Comparison of ENCODE assay signal across 1 cellular context in genomic region chr11:47566166-47566546, GRCh38.
TF ChIP-seq lines count a peak whose summit lies in the region.

No MANE protein-coding gene starts in this region.

TF ChIP-seq in HepG2, 621 proteins besides CTCF, POLR2A, EP300 and RAD21 (continued from another document):
- TF ChIP-seq MLXIP (CRISPR knock-in tag; IDR thresholded peaks at IDR 0.05; ENCODE audit: borderline replicate concordance) = no peak
- no peak for TF ChIP-seq ZNF781 (CRISPR knock-in tag; IDR thresholded peaks at IDR 0.05; ENCODE audit: borderline replicate concordance, not compliant biosample characterization)
- no peak for TF ChIP-seq ELF1 (CRISPR knock-in tag; IDR thresholded peaks at IDR 0.05)
- no peak for TF ChIP-seq IKZF5 (CRISPR knock-in tag; IDR thresholded peaks at IDR 0.05)
- TF ChIP-seq RERE (CRISPR knock-in tag; IDR thresholded peaks at IDR 0.05; ENCODE audit: low read depth) = no peak
- TF ChIP-seq ZNF263 (CRISPR knock-in tag; IDR thresholded peaks at IDR 0.05) = no peak
- no peak for TF ChIP-seq HNRNPLL (IDR thresholded peaks at IDR 0.05; ENCODE audit: low read depth, low read length, poor library complexity, severe bottlenecking)
- TF ChIP-seq E2F1 (CRISPR knock-in tag; IDR thresholded peaks at IDR 0.05) = no peak
- no peak for TF ChIP-seq ZNF451 (CRISPR knock-in tag; IDR thresholded peaks at IDR 0.05)
- TF ChIP-seq ZNF720 (CRISPR knock-in tag; IDR thresholded peaks at IDR 0.05) = no peak
- TF ChIP-seq SATB2 (CRISPR knock-in tag; IDR thresholded peaks at IDR 0.05) = no peak
- TF ChIP-seq ZNF460 (CRISPR knock-in tag; IDR thresholded peaks at IDR 0.05; ENCODE audit: borderline replicate concordance) = peak; percentile 95
- 0 out of 2 replicates have a peak, but pooled peaks have one; percentile 2 for TF ChIP-seq ZSCAN25 (CRISPR knock-in tag; IDR thresholded peaks at IDR 0.05)
- TF ChIP-seq BCLAF1 (IDR thresholded peaks at IDR 0.05) = no peak
- no peak for TF ChIP-seq GPBP1L1 (CRISPR knock-in tag; IDR thresholded peaks at IDR 0.05)
- TF ChIP-seq ZNF704 (CRISPR knock-in tag; IDR thresholded peaks at IDR 0.05; ENCODE audit: borderline replicate concordance) = no peak
- TF ChIP-seq ZNF766 (CRISPR knock-in tag; IDR thresholded peaks at IDR 0.05; ENCODE audit: borderline replicate concordance) = no peak
- no peak for TF ChIP-seq ZNF577 (CRISPR knock-in tag; IDR thresholded peaks at IDR 0.05; ENCODE audit: borderline replicate concordance, low read depth)
- TF ChIP-seq ZNF883 (CRISPR knock-in tag; IDR thresholded peaks at IDR 0.05; ENCODE audit: not compliant biosample characterization) = peak; percentile 39
- no peak for TF ChIP-seq CEBPG (CRISPR knock-in tag; IDR thresholded peaks at IDR 0.05)
- TF ChIP-seq ARNTL (CRISPR knock-in tag; IDR thresholded peaks at IDR 0.05) = 0 out of 2 replicates have a peak, but pooled peaks have one; percentile 39
- TF ChIP-seq ZFP62 (CRISPR knock-in tag; IDR thresholded peaks at IDR 0.05) = no peak
- no peak for TF ChIP-seq KLF13 (CRISPR knock-in tag; IDR thresholded peaks at IDR 0.05)
- TF ChIP-seq MYNN (CRISPR knock-in tag; IDR thresholded peaks at IDR 0.05; ENCODE audit: low read depth) = no peak
- TF ChIP-seq NFIB (CRISPR knock-in tag; IDR thresholded peaks at IDR 0.05; ENCODE audit: borderline replicate concordance) = no peak
- TF ChIP-seq HMG20B (CRISPR knock-in tag; conservative IDR thresholded peaks at IDR 0.05) = no peak
- TF ChIP-seq RBFOX2 (IDR thresholded peaks at IDR 0.05; ENCODE audit: low read depth, low read length) = no peak
- TF ChIP-seq STAT5B (CRISPR knock-in tag; IDR thresholded peaks at IDR 0.05) = no peak
- no peak for TF ChIP-seq RFXAP (CRISPR knock-in tag; IDR thresholded peaks at IDR 0.05; ENCODE audit: borderline replicate concordance)
- TF ChIP-seq ZNF501 (CRISPR knock-in tag; IDR thresholded peaks at IDR 0.05) = no peak
- TF ChIP-seq ZFYVE20 (CRISPR knock-in tag; IDR thresholded peaks at IDR 0.05; ENCODE audit: borderline replicate concordance, low read depth) = no peak
- no peak for TF ChIP-seq HNF4G (IDR thresholded peaks at IDR 0.05; ENCODE audit: borderline replicate concordance, low read depth, low read length)
- no peak for TF ChIP-seq HNF4G (CRISPR knock-in tag; IDR thresholded peaks at IDR 0.05; ENCODE audit: borderline replicate concordance, low read depth)
- no peak for TF ChIP-seq TGIF2 (CRISPR knock-in tag; IDR thresholded peaks at IDR 0.05)
- no peak for TF ChIP-seq CHCHD3 (CRISPR knock-in tag; IDR thresholded peaks at IDR 0.05)
- TF ChIP-seq ARNT (IDR thresholded peaks at IDR 0.05) = no peak
- no peak for TF ChIP-seq DR1 (CRISPR knock-in tag; IDR thresholded peaks at IDR 0.05)
- no peak for TF ChIP-seq RFX1 (IDR thresholded peaks at IDR 0.05)
- TF ChIP-seq ELK4 (CRISPR knock-in tag; IDR thresholded peaks at IDR 0.05; ENCODE audit: borderline replicate concordance) = no peak
- TF ChIP-seq ETV6 (CRISPR knock-in tag; conservative IDR thresholded peaks at IDR 0.05) = no peak
- no peak for TF ChIP-seq ZNF629 (CRISPR knock-in tag; conservative IDR thresholded peaks at IDR 0.05)
- no peak for TF ChIP-seq PLRG1 (conservative IDR thresholded peaks at IDR 0.05)
- TF ChIP-seq ZFP1 (CRISPR knock-in tag; IDR thresholded peaks at IDR 0.05) = no peak
- TF ChIP-seq SP1 (IDR thresholded peaks at IDR 0.05) = no peak
- no peak for TF ChIP-seq SP1 (CRISPR knock-in tag; IDR thresholded peaks at IDR 0.05)
- no peak for TF ChIP-seq DBP (CRISPR knock-in tag; IDR thresholded peaks at IDR 0.05; ENCODE audit: not compliant biosample characterization)
- TF ChIP-seq IRF1 (CRISPR knock-in tag; IDR thresholded peaks at IDR 0.05; ENCODE audit: low read depth) = no peak
- no peak for TF ChIP-seq NBN (conservative IDR thresholded peaks at IDR 0.05)
